In genomic region chr11:8979365-8979764, GRCh38 we compare ENCODE assay signal across 4 cellular contexts. TPM values are rescaled to one million over a fixed set of nuclear protein-coding genes. Genes with fewer than 3 reads are reported as not detected.
"Had no signal": no experiment of that assay in that cellular context is flagged by ENCODE, and none has a peak within 500 bp of the region (broad histone marks: within the 10 kb centered on the region; RNA-seq: fewer than 3 reads in every experiment).

No MANE protein-coding gene starts in this region.

RNA-seq across cellular contexts. Expression of gene ASCL3, which starts 36.5 kb away (rescaled TPM):
- total RNA-seq: LHCN-M2, M059J, MCF 10A, NCI-H460 had no signal

RNA-seq across cellular contexts. Expression of gene C11orf16, which starts 46.6 kb away (rescaled TPM):
- total RNA-seq: LHCN-M2, M059J, MCF 10A, NCI-H460 had no signal
